Comparison of ENCODE assay signal across 1 cellular context in the genomic region with DNA sequence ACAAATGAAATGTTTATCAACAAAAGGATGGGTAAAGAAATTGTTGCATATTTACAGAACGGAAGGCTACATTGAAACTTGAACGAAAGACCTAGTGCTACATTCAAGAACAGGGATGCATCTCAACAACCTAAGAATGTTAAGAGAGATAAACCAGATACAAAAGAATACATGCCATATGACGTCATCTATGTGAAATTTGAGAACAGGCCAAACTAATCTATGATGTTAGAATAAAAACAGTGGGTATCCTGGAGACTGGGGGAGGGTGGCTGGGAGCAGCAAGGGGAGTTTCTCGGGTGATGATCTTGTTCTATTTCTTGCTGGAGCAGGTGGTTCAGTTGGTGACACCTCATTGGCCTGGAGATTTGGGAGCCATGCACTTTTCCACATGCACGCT.
TF ChIP-seq lines count a peak whose summit lies in the region.

No MANE protein-coding gene starts in this region.

TF ChIP-seq in HEK293, 187 proteins besides CTCF, POLR2A, EP300 and RAD21:
- peak; percentile 84 for TF ChIP-seq ATF2 (tag by site-specific recombination; IDR thresholded peaks at IDR 0.05; ENCODE audit: low read depth)
- 0 out of 2 replicates have a peak, but pooled peaks have one; percentile 32 for TF ChIP-seq KLF8 (tag by site-specific recombination; IDR thresholded peaks at IDR 0.05)
- no peak for TF ChIP-seq PRDM2 (tag by site-specific recombination; IDR thresholded peaks at IDR 0.05; ENCODE audit: borderline replicate concordance)
- peak; percentile 50; the same call in 1 of the 2 replicates for TF ChIP-seq ZNF629 (tag by site-specific recombination; IDR thresholded peaks at IDR 0.05)
- no peak for TF ChIP-seq ZNF239 (tag by site-specific recombination; IDR thresholded peaks at IDR 0.05)
TF ChIP-seq in HEK293: peak in this region for 3.
